In genomic region chr4:31545330-31545729, GRCh38 we compare ENCODE assay signal across 25 cellular contexts.
"Had no signal": no experiment of that assay in that cellular context is flagged by ENCODE, and none has a peak within 500 bp of the region (broad histone marks: within the 10 kb centered on the region; RNA-seq: fewer than 3 reads in every experiment).

No MANE protein-coding gene starts in this region.

- ATAC-seq: activated CD8-positive, alpha-beta memory T cell treated with anti-CD3 and anti-CD28 coated beads, Interleukin-2, amount 10 ng/mL, durations not matched to agents 7 days and 5 days; activated naive CD4-positive, alpha-beta T cell treated with anti-CD3 and anti-CD28 coated beads, Interleukin-2, amount 50 U/mL, for 72 hours; activated naive CD8-positive, alpha-beta T cell treated with anti-CD3 and anti-CD28 coated beads, Interleukin-2, amount 50 U/mL, for 24 hours; body of pancreas; PC-3; T-helper 17 cell; WTC11 had no signal

- H3K4me1 ChIP-seq: ascending aorta, body of pancreas had no signal

- H3K27me3 Mint-ChIP-seq: activated CD8-positive, alpha-beta memory T cell treated with anti-CD3 and anti-CD28 coated beads, Interleukin-2, amount 10 ng/mL, durations not matched to agents 7 days and 5 days; activated naive CD8-positive, alpha-beta T cell treated with anti-CD3 and anti-CD28 coated beads, Interleukin-2, amount 50 U/mL, for 24 hours; activated T-cell treated with anti-CD3 and anti-CD28 coated beads, Interleukin-2, amount 50 U/mL, for 24 hours; T-helper 17 cell had no signal

- H3K36me3 ChIP-seq: ascending aorta had no signal

- H3K4me3 Mint-ChIP-seq: activated CD8-positive, alpha-beta memory T cell treated with anti-CD3 and anti-CD28 coated beads, Interleukin-2, amount 10 ng/mL, durations not matched to agents 7 days and 5 days; activated naive CD8-positive, alpha-beta T cell treated with anti-CD3 and anti-CD28 coated beads, Interleukin-2, amount 50 U/mL, for 24 hours; activated T-cell treated with anti-CD3 and anti-CD28 coated beads, Interleukin-2, amount 50 U/mL, for 24 hours; activated T-helper 1 cell treated with anti-CD3 and anti-CD28 coated beads, Interleukin-12 subunit alpha, Interleukin-12 subunit beta, Interleukin-2, Interleukin-4 antibody, amounts not matched to agents 30 ng/mL and 10 ng/mL and 1 ng/mL, durations not matched to agents 14 hours and 24 hours and 36 hours; T-helper 17 cell; WTC11 had no signal

- H3K36me3 Mint-ChIP-seq: activated CD8-positive, alpha-beta memory T cell treated with anti-CD3 and anti-CD28 coated beads, Interleukin-2, amount 10 ng/mL, durations not matched to agents 7 days and 5 days; activated naive CD4-positive, alpha-beta T cell treated with anti-CD3 and anti-CD28 coated beads, Interleukin-2, amount 50 U/mL, for 72 hours; WTC11 had no signal

- H3K27me3 ChIP-seq: ascending aorta, body of pancreas had no signal

- H3K4me1 Mint-ChIP-seq: activated CD8-positive, alpha-beta memory T cell treated with anti-CD3 and anti-CD28 coated beads, Interleukin-2, amount 10 ng/mL, durations not matched to agents 7 days and 5 days; activated naive CD8-positive, alpha-beta T cell treated with anti-CD3 and anti-CD28 coated beads, Interleukin-2, amount 50 U/mL, for 24 hours; T-helper 17 cell; WTC11 had no signal

- H3K27ac ChIP-seq: ascending aorta, body of pancreas had no signal

- H3K27ac Mint-ChIP-seq: activated CD8-positive, alpha-beta memory T cell treated with anti-CD3 and anti-CD28 coated beads, Interleukin-2, amount 10 ng/mL, durations not matched to agents 7 days and 5 days; activated naive CD4-positive, alpha-beta T cell treated with anti-CD3 and anti-CD28 coated beads, Interleukin-2, amount 50 U/mL, for 72 hours; activated naive CD8-positive, alpha-beta T cell treated with anti-CD3 and anti-CD28 coated beads, Interleukin-2, amount 50 U/mL, for 24 hours; activated T-cell treated with anti-CD3 and anti-CD28 coated beads, Interleukin-2, amount 50 U/mL, for 24 hours; activated T-helper 1 cell treated with anti-CD3 and anti-CD28 coated beads, Interleukin-12 subunit alpha, Interleukin-12 subunit beta, Interleukin-2, Interleukin-4 antibody, amounts not matched to agents 30 ng/mL and 10 ng/mL and 1 ng/mL, durations not matched to agents 14 hours and 24 hours and 36 hours; T-helper 17 cell; WTC11 had no signal

- H3K9me3 ChIP-seq: ascending aorta, body of pancreas had no signal

- DNase-seq: activated CD4-positive, alpha-beta T cell treated with anti-CD3 and anti-CD28 coated beads for 48 hours; activated CD4-positive, alpha-beta T cell treated with anti-CD3 and anti-CD28 coated beads, Interleukin-2, amount 50 U/mL, for 48 hours; activated CD4-positive, CD25-positive, alpha-beta regulatory T cell treated with anti-CD3 and anti-CD28 coated beads, Interleukin-2, amount 50 U/mL, for 72 hours; activated CD8-positive, alpha-beta memory T cell treated with anti-CD3 and anti-CD28 coated beads, Interleukin-2, amount 10 ng/mL, durations not matched to agents 7 days and 5 days; activated effector memory CD4-positive, alpha-beta T cell treated with Interleukin-2 at 50 U/mL for 16 hours; activated naive CD4-positive, alpha-beta T cell treated with Interleukin-2 at 50 U/mL for 16 hours; activated naive CD8-positive, alpha-beta T cell treated with anti-CD3 and anti-CD28 coated beads, Interleukin-2, amount 50 U/mL, for 24 hours; activated T-cell treated with anti-CD3 and anti-CD28 coated beads, Interleukin-2, amount 50 U/mL, for 24 hours; amniotic stem cell; body of pancreas; KG1; NCI-H1048; NCI-H146; NCI-H187 treated with DMSO at 0.1 percent for 48 hours; NCI-H2081 treated with DMSO at 0.1 percent for 48 hours; NCI-H446; NCI-H524; PC-3; SIG-M5; T-helper 17 cell; T-helper 9 cell had no signal

- H3K4me3 ChIP-seq: ascending aorta, body of pancreas had no signal
